In genomic region chr9:105415344-105415980, GRCh38 we compare ENCODE assay signal across 8 cellular contexts. TPM values are rescaled to one million over a fixed set of nuclear protein-coding genes. Genes with fewer than 3 reads are reported as not detected.
A peak's percentile ranks its signal among the peaks of the same experiment; 100 is the strongest.
DNase-seq lines count a peak whose midpoint lies in the region; ATAC-seq, FAIRE-seq and TF ChIP-seq lines count a peak whose summit lies in the region.

No MANE protein-coding gene starts in this region.

- peak overlapping the region; percentile 13 for H3K4me3 Mint-ChIP-seq in glutamatergic neuron (ENCODE audit: unreplicated experiment)

- H3K27me3 ChIP-seq in psoas muscle (ENCODE audit: insufficient read depth in 3 of 3, low read length in 2 of 3) = no peaks in the 10 kb centered on the region

- no peak overlapping the region for H3K4me3 ChIP-seq in psoas muscle

- in situ Hi-C loops in Caki2 (cut with HindIII; ENCODE audit: low pct_unique_long_range_greater_than_20kb, low sequenced_read_pairs) = no loop called here

- WGBS in psoas muscle, 3 donors = 50 to 52% (median 51%) methylated on average over 13 of the region's 13 CpGs

- H3K4me1 ChIP-seq in psoas muscle = no peaks in the 10 kb centered on the region

- H3K9me3 ChIP-seq in psoas muscle = peaks cover 10% of the 10 kb centered on the region

- intact Hi-C loops in psoas muscle (cut with DNase I) = loop anchor here (5.0 to 10.0 kb wide), 5 partner anchors 231 to 621 kb away; no protein-coding TSS in a partner anchor

- DNase-seq in Caki2 (ENCODE audit: low read depth) = peak; percentile 37
- peak; percentile 38 for DNase-seq in RCC 7860 (ENCODE audit: low spot score)
- DNase-seq in activated T-helper 9 cell treated with anti-CD3 and anti-CD28 coated beads, Interleukin-2, amount 50 U/mL, for 16 hours (ENCODE audit: low read depth) = peak; percentile 21
- peak; percentile 64 for DNase-seq in glutamatergic neuron
- DNase-seq in psoas muscle = no peak
- DNase-seq in MV-4-11 (lab: John Stamatoyannopoulos, UW) = no peak

- ATAC-seq in GM19395 (IDR thresholded peaks at IDR 0.05; ENCODE audit: unreplicated experiment) (peak; percentile 68), HG03565 (IDR thresholded peaks at IDR 0.05; ENCODE audit: unreplicated experiment) (peak; percentile 70), psoas muscle (peak; percentile 66 to 87 (median 76))

- no peaks in the 10 kb centered on the region for H3K27me3 Mint-ChIP-seq in glutamatergic neuron (ENCODE audit: unreplicated experiment)

- H3K27ac ChIP-seq in psoas muscle = no peak overlapping the region

- no peak overlapping the region for H3K27ac Mint-ChIP-seq in glutamatergic neuron (ENCODE audit: unreplicated experiment)

- H3K9me3 Mint-ChIP-seq in glutamatergic neuron (ENCODE audit: unreplicated experiment) = no peaks in the 10 kb centered on the region

- TF ChIP-seq CTCF in glutamatergic neuron (IDR thresholded peaks at IDR 0.05; ENCODE audit: partially characterized antibody, unreplicated experiment) (peak; percentile 91), psoas muscle (IDR thresholded peaks at IDR 0.05) (peak; percentile 90)

- H3K36me3 ChIP-seq in psoas muscle (ENCODE audit: insufficient read depth in 1 of 2, low read depth in 1 of 2) = no peaks in the 10 kb centered on the region

- FAIRE-seq in RCC 7860 (lab: Jason Lieb, UNC) = no peak

- H3K36me3 Mint-ChIP-seq in glutamatergic neuron (ENCODE audit: unreplicated experiment) = peaks cover 5% of the 10 kb centered on the region

- H3K4me1 Mint-ChIP-seq in glutamatergic neuron (ENCODE audit: low read depth, unreplicated experiment) = peaks cover 8% of the 10 kb centered on the region

RNA-seq across cellular contexts. Expression of gene FSD1L, which starts 32.4 kb away (rescaled TPM):
- total RNA-seq in Caki2 (2014; rRNA removed; shearing (Covaris generic); ENCODE audit: low replicate concordance) = 1.5 and 1.7 TPM in 2 replicates
- total RNA-seq in glutamatergic neuron (ENCODE audit: unreplicated experiment) = 32.5 TPM
- total RNA-seq in psoas muscle = 10 to 100 TPM; 17.0 to 28.6 (median 21.7) TPM
- 10 to 100 TPM in 1 of 3 donors, 1 to 10 TPM in 2; 5.0 to 15.7 (median 7.0) TPM for polyA plus RNA-seq in psoas muscle

Comparison
In these comparisons a context has a peak if more than half of its experiments do, and no peak if none do; other contexts are left out.
1. DNase-seq: peak in Caki2 (single experiment), RCC 7860 (single experiment), activated T-helper 9 cell treated with anti-CD3 and anti-CD28 coated beads, Interleukin-2, amount 50 U/mL, for 16 hours (single experiment) and glutamatergic neuron (single experiment); none in psoas muscle (0 of 2) and MV-4-11 (single experiment).
2. Peak in every context shown above with its lines, with median percentiles within 50 percentile points of each other: ATAC-seq.